8 cellular contexts compared by ENCODE assay signal in the genomic region with DNA sequence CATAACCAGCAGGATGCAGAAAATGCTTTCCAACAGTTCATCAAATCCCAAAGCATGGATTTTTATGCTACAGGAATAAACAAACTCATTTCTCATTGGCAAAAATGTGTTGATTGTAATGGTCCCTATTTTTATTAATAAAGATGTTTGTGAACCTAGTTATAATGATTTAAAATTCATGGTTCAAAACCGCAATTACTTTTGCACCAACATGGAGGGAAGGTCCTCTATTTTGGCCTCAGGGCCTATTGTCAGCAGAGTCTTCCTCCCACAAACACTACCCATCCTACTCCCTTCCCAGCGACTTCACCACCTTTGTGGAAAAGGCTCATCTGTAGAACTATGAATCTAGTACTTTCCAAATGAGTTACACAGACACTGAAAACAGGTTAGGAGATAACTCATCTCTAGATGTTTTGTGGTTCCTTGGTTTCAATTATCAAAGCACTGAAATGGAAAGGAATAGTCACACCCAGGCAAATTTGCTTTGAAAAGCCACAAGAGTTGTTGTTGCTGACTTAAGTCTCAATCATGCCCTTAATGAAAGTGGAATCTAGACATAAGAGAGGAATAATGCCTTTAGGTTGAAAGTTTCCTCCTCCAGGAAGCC. TPM values are rescaled to one million over a fixed set of nuclear protein-coding genes. Genes with fewer than 3 reads are reported as not detected.
DNase-seq lines count a peak whose midpoint lies in the region; ATAC-seq and TF ChIP-seq lines count a peak whose summit lies in the region.
"Had no signal": no experiment of that assay in that cellular context is flagged by ENCODE, and none has a peak within 500 bp of the region (broad histone marks: within the 10 kb centered on the region; RNA-seq: fewer than 3 reads in every experiment).

No MANE protein-coding gene starts in this region.

- no peaks in the 10 kb centered on the region for H3K27me3 ChIP-seq in neural progenitor cell
- no peaks in the 10 kb centered on the region for H3K27me3 ChIP-seq in mesendoderm (ENCODE audit: insufficient read depth, low read length, poor library complexity)

- no peaks in the 10 kb centered on the region for H3K36me3 ChIP-seq in neural progenitor cell
- no peaks in the 10 kb centered on the region for H3K36me3 ChIP-seq in mesendoderm (ENCODE audit: control insufficient read depth, insufficient read depth, low read length)

- no peak overlapping the region for H2BK15ac ChIP-seq in mesendoderm (replicated peaks; ENCODE audit: low read depth)

- ATAC-seq in GM18870 (IDR thresholded peaks at IDR 0.05; ENCODE audit: unreplicated experiment) (peak; percentile 97), GM21526 (IDR thresholded peaks at IDR 0.05; ENCODE audit: low FRiP score, unreplicated experiment) (peak; percentile 89), HG03460 (IDR thresholded peaks at IDR 0.05; ENCODE audit: unreplicated experiment) (peak; percentile 86)

- H3K4me2 ChIP-seq in neural progenitor cell (no peak overlapping the region), mesendoderm (ENCODE audit: low read length) (no peak overlapping the region)

- no peak for TF ChIP-seq CTCF in neural progenitor cell (IDR thresholded peaks at IDR 0.05)

- H3K18ac ChIP-seq in mesendoderm (ENCODE audit: low read length) = no peak overlapping the region

- peak overlapping the region; percentile 98 for H3K27ac Mint-ChIP-seq in neural progenitor cell

- peaks cover 3% of the 10 kb centered on the region for H3K36me3 Mint-ChIP-seq in neural progenitor cell

- no peak overlapping the region for H3K4ac ChIP-seq in mesendoderm (ENCODE audit: low read depth, low read length)

- H3K79me1 ChIP-seq in mesendoderm (ENCODE audit: low read length) = no peaks in the 10 kb centered on the region

- no peak overlapping the region for H2BK120ac ChIP-seq in mesendoderm (ENCODE audit: low read depth, low read length)

- H3K4me1 Mint-ChIP-seq in neural progenitor cell = peaks cover 19% of the 10 kb centered on the region

- H3K4me3 ChIP-seq in neural progenitor cell (no peak overlapping the region), mesendoderm (ENCODE audit: low read length) (no peak overlapping the region)

- no CpG with 5 or more reads among the region's 2 CpGs for WGBS in mesendoderm (ENCODE audit: extremely low coverage, insufficient coverage, low lambda C conversion rate)

- no peak overlapping the region for H2AFZ ChIP-seq in neural progenitor cell (replicated peaks)
- H2AFZ ChIP-seq: parathyroid adenoma had no signal

- no peak overlapping the region for H3K9ac ChIP-seq in neural progenitor cell
- no peak overlapping the region for H3K9ac ChIP-seq in mesendoderm (ENCODE audit: low read length)
- H3K9ac ChIP-seq: parathyroid adenoma had no signal

- H3K4me3 Mint-ChIP-seq in neural progenitor cell = no peak overlapping the region

- H3K79me2 ChIP-seq in neural progenitor cell (ENCODE audit: low read depth) (no peaks in the 10 kb centered on the region), mesendoderm (ENCODE audit: control insufficient read depth, insufficient read depth, low read length) (no peaks in the 10 kb centered on the region)
- H3K79me2 ChIP-seq: parathyroid adenoma had no signal

- H3K9me3 ChIP-seq in neural progenitor cell (ENCODE audit: low read depth) = no peaks in the 10 kb centered on the region

- H3K56ac ChIP-seq in mesendoderm (ENCODE audit: low read length) = no peak overlapping the region

- H3K27ac ChIP-seq in neural progenitor cell (no peak overlapping the region), mesendoderm (ENCODE audit: low read depth, low read length) (no peak overlapping the region)
- H3K27ac ChIP-seq: parathyroid adenoma had no signal

- peaks cover 2% of the 10 kb centered on the region for H3K27me3 Mint-ChIP-seq in neural progenitor cell (ENCODE audit: insufficient read depth, low read depth)

- peaks cover 23% of the 10 kb centered on the region for H3K9me3 Mint-ChIP-seq in neural progenitor cell

- H4K5ac ChIP-seq in mesendoderm (ENCODE audit: low read length) = no peak overlapping the region

- no peaks in the 10 kb centered on the region for H4K20me1 ChIP-seq in neural progenitor cell (ENCODE audit: low read depth)

- H3K23ac ChIP-seq in mesendoderm (ENCODE audit: low read length) = no peak overlapping the region

- DNase-seq in neural progenitor cell (ENCODE audit: low spot score) = no peak
- DNase-seq in mesendoderm = no peak
- DNase-seq in putamen (ENCODE audit: low spot score) = no peak
- no peak for DNase-seq in SHP77 (lab: John Stamatoyannopoulos, UW)

- H3K4me1 ChIP-seq in neural progenitor cell = peaks cover 4% of the 10 kb centered on the region
- H3K4me1 ChIP-seq in mesendoderm (ENCODE audit: control insufficient read depth, low read depth, low read length) = no peaks in the 10 kb centered on the region
- H3K4me1 ChIP-seq: parathyroid adenoma had no signal

- no peak overlapping the region for H4K8ac ChIP-seq in mesendoderm (ENCODE audit: low read depth, low read length)

- H2AK5ac ChIP-seq in mesendoderm (ENCODE audit: low read length) = no peak overlapping the region

- no peak overlapping the region for H2BK5ac ChIP-seq in mesendoderm (ENCODE audit: low read length)

- no peaks in the 10 kb centered on the region for H3F3A ChIP-seq in neural progenitor cell (ENCODE audit: low read depth)

RNA-seq across cellular contexts. Expression of a gene that starts 59.4 kb away (rescaled TPM):
- 20.2 and 22.6 TPM in 2 replicates for total RNA-seq in neural progenitor cell (ENCODE audit: low replicate concordance)
- 25.4 TPM for polyA plus RNA-seq in mesendoderm (2013, experiment 1 of 2)
- 32.2 TPM for polyA plus RNA-seq in mesendoderm (2013, experiment 2 of 2)
